16 cellular contexts compared by ENCODE assay signal in the genomic region with DNA sequence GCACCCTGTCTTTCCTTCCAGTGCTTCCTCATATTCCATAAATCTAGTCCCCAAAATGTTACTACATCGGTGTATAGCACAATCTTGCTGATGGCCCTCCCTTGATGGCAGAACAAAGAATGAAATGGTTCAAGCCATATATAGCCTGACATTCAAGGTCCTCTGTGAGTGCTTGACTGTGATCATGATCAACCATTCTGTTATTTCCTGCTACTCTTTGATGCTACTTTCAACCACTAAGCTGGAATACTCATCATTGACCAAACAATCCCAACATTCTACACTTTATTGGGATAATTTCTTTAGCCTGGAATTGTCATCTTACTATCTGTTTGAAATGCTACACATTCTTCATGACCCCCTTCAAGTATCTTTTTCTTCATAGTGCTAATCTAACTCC.
"Had no signal": no experiment of that assay in that cellular context is flagged by ENCODE, and none has a peak within 500 bp of the region (broad histone marks: within the 10 kb centered on the region; RNA-seq: fewer than 3 reads in every experiment).

No MANE protein-coding gene starts in this region.

- ATAC-seq: heart left ventricle; naive thymus-derived CD4-positive, alpha-beta T cell had no signal

- FAIRE-seq: frontal cortex, small intestine had no signal

- H3K27me3 ChIP-seq: colonic mucosa, heart left ventricle, right atrium auricular region, stomach, transverse colon had no signal

- DNase-seq: colonic mucosa; dermis blood vessel endothelial cell; erythroblast; heart left ventricle; hippocampal formation; naive thymus-derived CD4-positive, alpha-beta T cell; nephron progenitor cell; small intestine; stimulated activated CD4-positive, alpha-beta T cell treated with anti-CD3 and anti-CD28 coated beads, Interleukin-12 subunit alpha, Interleukin-12 subunit beta, amount 100 ng/mL, for 4 hours; stimulated activated naive CD4-positive, alpha-beta T cell; stomach; substantia nigra; transverse colon had no signal

- H3K9me3 ChIP-seq: colonic mucosa, heart left ventricle, right atrium auricular region, stomach, thoracic aorta, transverse colon had no signal

- H3K36me3 ChIP-seq: colonic mucosa, heart left ventricle, right atrium auricular region, stomach, thoracic aorta, transverse colon had no signal

- H3K4me1 ChIP-seq: colonic mucosa, heart left ventricle, right atrium auricular region, stomach, transverse colon had no signal

- H3K4me3 ChIP-seq: colonic mucosa, heart left ventricle, right atrium auricular region, stomach, thoracic aorta, transverse colon had no signal

- H3K27ac ChIP-seq: colonic mucosa, heart left ventricle, right atrium auricular region, stomach, thoracic aorta, transverse colon had no signal
